10 cellular contexts compared by ENCODE assay signal in the genomic region with DNA sequence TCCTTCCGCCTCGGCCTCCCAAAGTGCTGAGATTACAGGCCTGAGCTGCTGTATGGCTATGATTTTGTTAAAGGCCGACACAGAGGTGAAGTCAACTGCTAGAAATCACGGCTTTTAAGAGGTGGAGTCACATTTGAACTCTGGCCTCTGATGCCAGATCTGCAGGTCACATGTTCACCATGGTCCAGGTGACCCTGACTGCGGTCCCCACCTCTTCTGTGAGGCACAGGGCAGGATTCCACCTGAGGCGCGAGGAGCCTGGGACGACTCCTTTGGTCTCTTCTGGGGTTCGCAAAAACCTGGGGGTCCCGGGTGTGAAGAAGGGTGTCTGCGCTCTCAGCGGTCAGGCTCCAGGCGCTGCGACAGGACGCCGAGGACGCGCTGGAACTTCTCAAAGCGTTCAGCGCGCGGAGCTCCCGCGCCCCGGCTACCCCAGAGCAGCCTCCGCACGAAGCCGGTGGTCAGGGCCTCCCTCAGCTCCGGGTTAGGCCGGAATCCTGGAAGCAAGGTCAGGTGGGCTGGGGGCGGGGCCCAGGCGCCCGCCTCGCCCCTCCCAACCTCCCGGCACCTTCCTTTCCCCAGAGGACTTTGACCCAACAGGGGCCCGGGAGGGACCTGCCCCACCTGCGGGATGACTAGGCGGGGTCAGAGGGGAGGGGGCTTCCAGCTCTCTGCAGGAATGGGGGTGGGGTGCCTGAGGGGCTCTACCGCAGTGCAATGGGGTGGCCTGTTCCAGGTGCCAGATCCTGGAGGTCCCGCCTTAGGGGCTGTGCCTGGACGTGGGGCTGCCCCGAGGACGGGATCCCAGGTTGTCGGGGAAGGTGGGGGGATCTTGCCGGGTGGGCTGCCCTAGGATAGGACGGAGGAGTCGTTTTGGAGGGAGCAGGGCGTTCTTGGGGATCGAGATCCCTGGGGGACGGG. TPM values are rescaled to one million over a fixed set of nuclear protein-coding genes. Genes with fewer than 3 reads are reported as not detected.
DNase-seq lines count a peak whose midpoint lies in the region; ATAC-seq, FAIRE-seq and TF ChIP-seq lines count a peak whose summit lies in the region.
"Had no signal": no experiment of that assay in that cellular context is flagged by ENCODE, and none has a peak within 500 bp of the region (broad histone marks: within the 10 kb centered on the region; RNA-seq: fewer than 3 reads in every experiment).

No MANE protein-coding gene starts in this region.

- peaks cover 4% of the 10 kb centered on the region for H3K27me3 Mint-ChIP-seq in mesothelial cell of epicardium (ENCODE audit: low read depth)
- H3K27me3 Mint-ChIP-seq: activated CD4-positive, alpha-beta memory T cell treated with anti-CD3 and anti-CD28 coated beads for 36 hours had no signal

- H3K4me3 ChIP-seq in heart left ventricle (peak overlapping the region in 9 of 12 donors; percentile 39 to 56 (median 49)), upper lobe of right lung (peak overlapping the region; percentile 30)

- H3K9me3 ChIP-seq in heart left ventricle (no peaks in the 10 kb centered on the region), upper lobe of right lung (no peaks in the 10 kb centered on the region)

- H3K27me3 ChIP-seq in heart left ventricle: no peaks in the 10 kb centered on the region
- no peaks in the 10 kb centered on the region for H3K27me3 ChIP-seq in upper lobe of right lung

- H3K36me3 Mint-ChIP-seq in mesothelial cell of epicardium: peaks cover 24% of the 10 kb centered on the region

- H3K36me3 ChIP-seq in heart left ventricle (peaks cover 0 to 53% (median 51%) of the 10 kb centered on the region in 9 donors), upper lobe of right lung (peaks cover 56% of the 10 kb centered on the region)

- no peak for TF ChIP-seq POLR2A in heart left ventricle (IDR thresholded peaks at IDR 0.05)
- TF ChIP-seq POLR2A in H54 (IDR thresholded peaks at IDR 0.05; ENCODE audit: low read depth, low read length): no peak

- H3K4me1 ChIP-seq in heart left ventricle: peaks cover 0 to 16% (median 8%) of the 10 kb centered on the region in 12 donors
- no peaks in the 10 kb centered on the region for H3K4me1 ChIP-seq in upper lobe of right lung

- intact Hi-C loops in heart left ventricle (cut with DNase I) (loop anchor here in 3 of 10 donors (1.0 to 10.0 kb wide), 3 partner anchors 13 to 120 kb away; partner anchors contain the start of gene TRIP10 (in 1 of the 3)), Right ventricle myocardium inferior (cut with DNase I) (no loop called here), upper lobe of right lung (cut with DNase I) (loop anchor here (10.0 kb wide), 1 partner anchor 112 kb away; no protein-coding TSS in a partner anchor)

- FAIRE-seq in H54 (lab: Jason Lieb, UNC): no peak

- no peaks in the 10 kb centered on the region for H3K9me3 Mint-ChIP-seq in mesothelial cell of epicardium
- H3K9me3 Mint-ChIP-seq: activated CD4-positive, alpha-beta memory T cell treated with anti-CD3 and anti-CD28 coated beads for 36 hours had no signal

- DNase-seq in heart left ventricle: no peak
- no peak for DNase-seq in Right ventricle myocardium inferior (ENCODE audit: missing footprints)
- DNase-seq in cerebellar cortex (ENCODE audit: low spot score): peak; percentile 55
- DNase-seq in mesothelial cell of epicardium (ENCODE audit: low spot score in 2 of 2, unreplicated experiment in 2 of 2): no peak
- peak; percentile 65 for DNase-seq in upper lobe of right lung
- DNase-seq in H54 (ENCODE audit: insufficient read length, low spot score): no peak

- TF ChIP-seq CTCF in heart left ventricle (IDR thresholded peaks at IDR 0.05): no peak
- no peak for TF ChIP-seq CTCF in mesothelial cell of epicardium (IDR thresholded peaks at IDR 0.05; ENCODE audit: unreplicated experiment)
- TF ChIP-seq CTCF in upper lobe of right lung (IDR thresholded peaks at IDR 0.05): no peak

- peak overlapping the region; percentile 60 for H3K4me3 Mint-ChIP-seq in mesothelial cell of epicardium

- no peak overlapping the region for H3K27ac Mint-ChIP-seq in mesothelial cell of epicardium

- WGBS in heart left ventricle, 4 donors: 67 to 72% (median 71%) methylated on average over 45 to 50 of the region's 50 CpGs

- H3K27ac ChIP-seq in heart left ventricle (peak overlapping the region in 4 of 12 donors; percentile 25 to 72 (median 48)), upper lobe of right lung (no peak overlapping the region)

- ATAC-seq in heart left ventricle (peak in 2 of 4 donors; percentile 1 to 5), Right ventricle myocardium inferior (no peak), upper lobe of right lung (no peak), HG02678 (IDR thresholded peaks at IDR 0.05; ENCODE audit: unreplicated experiment) (no peak), GM21390 (IDR thresholded peaks at IDR 0.05; ENCODE audit: unreplicated experiment) (no peak)

- peaks cover 7% of the 10 kb centered on the region for H3K4me1 Mint-ChIP-seq in mesothelial cell of epicardium

RNA-seq across cellular contexts. Expression of gene TRIP10, which starts 13.0 kb away (rescaled TPM):
- total RNA-seq in heart left ventricle (100 to 1,000 TPM in 3 of 9 donors, 10 to 100 TPM in 6; 62.5 to 135 (median 72.8) TPM), Right ventricle myocardium inferior (147 TPM), mesothelial cell of epicardium (67.5 to 73.2 TPM (median 69.5 TPM) in 3 replicates), upper lobe of right lung (88.1 TPM)
- polyA plus RNA-seq in heart left ventricle: 100 to 1,000 TPM; 110 to 172 TPM

RNA-seq across cellular contexts. Expression of gene SH2D3A, which starts 14.7 kb away (rescaled TPM):
- total RNA-seq in heart left ventricle (under 1 TPM in 3 of 9 donors, not detected in 6; 0.12 to 0.56 (median 0.52) TPM), Right ventricle myocardium inferior (not detected), mesothelial cell of epicardium (13.3 to 13.9 TPM (median 13.4 TPM) in 3 replicates), upper lobe of right lung (26.0 TPM)
- polyA plus RNA-seq in heart left ventricle: under 1 TPM; 0.08 to 0.25 TPM
- total RNA-seq: M059J had no signal

RNA-seq across cellular contexts. Expression of gene GPR108, which starts 15.1 kb away (rescaled TPM):
- total RNA-seq in heart left ventricle (10 to 100 TPM; 19.2 to 47.9 (median 27.7) TPM), Right ventricle myocardium inferior (23.9 TPM), mesothelial cell of epicardium (51.4 to 53.6 TPM (median 52.1 TPM) in 3 replicates), upper lobe of right lung (81.2 TPM)
- polyA plus RNA-seq in heart left ventricle: 10 to 100 TPM; 35.5 to 39.1 TPM

RNA-seq across cellular contexts. Expression of gene VAV1, which starts 20.0 kb away (rescaled TPM):
- total RNA-seq in heart left ventricle (10 to 100 TPM in 1 of 9 donors, 1 to 10 TPM in 5, under 1 TPM in 3; 0.69 to 25.6 (median 1.7) TPM), Right ventricle myocardium inferior (3.1 TPM), mesothelial cell of epicardium (not detected in 3 replicates), upper lobe of right lung (31.6 TPM)
- 1 to 10 TPM in 1 of 2 donors, under 1 TPM in 1; 0.91 to 1.2 TPM for polyA plus RNA-seq in heart left ventricle
- total RNA-seq: M059J had no signal

RNA-seq across cellular contexts. Expression of gene C3, which starts 32.1 kb away (rescaled TPM):
- total RNA-seq in heart left ventricle: 1,000 to 10,000 TPM in 1 of 9 donors, 100 to 1,000 TPM in 3, 10 to 100 TPM in 5; 31.7 to 1,888 (median 81.0) TPM
- 100 to 1,000 TPM in 1 of 2 donors, 10 to 100 TPM in 1; 64.9 to 136 TPM for polyA plus RNA-seq in heart left ventricle
- 482 TPM for total RNA-seq in Right ventricle myocardium inferior
- total RNA-seq in mesothelial cell of epicardium: 23.1 to 35.3 TPM (median 24.5 TPM) in 3 replicates
- total RNA-seq in upper lobe of right lung: 1,129 TPM

Comparison
In these comparisons a context has a peak if more than half of its experiments do, and no peak if none do; other contexts are left out.
1. DNase-seq: peak in cerebellar cortex (single experiment) and upper lobe of right lung (single experiment); none in heart left ventricle (0 of 5), Right ventricle myocardium inferior (single experiment), mesothelial cell of epicardium (0 of 2) and H54 (single experiment).